Comparison of ENCODE assay signal across 11 cellular contexts in the genomic region with DNA sequence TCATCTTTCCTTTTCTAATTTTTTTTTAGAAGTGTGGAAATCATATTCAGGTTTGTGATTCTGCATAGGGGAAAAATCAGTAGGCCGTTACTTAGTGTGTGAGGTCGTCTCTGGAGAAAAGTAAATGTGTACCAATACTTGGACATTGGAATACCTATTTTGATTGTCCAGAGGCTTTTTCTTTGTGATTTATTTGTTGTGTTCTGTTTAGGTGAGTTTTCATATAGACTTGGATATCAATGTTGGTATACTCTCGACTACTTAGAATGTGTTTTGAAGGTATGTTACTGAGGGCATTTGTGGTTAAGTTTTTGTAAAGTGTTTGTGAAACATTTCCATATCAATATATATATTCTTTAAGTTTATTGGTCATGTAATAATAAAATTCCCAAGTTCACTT. TPM values are rescaled to one million over a fixed set of nuclear protein-coding genes. Genes with fewer than 3 reads are reported as not detected.
DNase-seq lines count a peak whose midpoint lies in the region; ATAC-seq and TF ChIP-seq lines count a peak whose summit lies in the region.
"Had no signal": no experiment of that assay in that cellular context is flagged by ENCODE, and none has a peak within 500 bp of the region (broad histone marks: within the 10 kb centered on the region; RNA-seq: fewer than 3 reads in every experiment).

No MANE protein-coding gene starts in this region.

- WGBS in thymus, result 68% methylated on average over 3 of the region's 3 CpGs

- no peak for DNase-seq in left ventricle myocardium inferior
- DNase-seq in left cardiac atrium, result no peak
- DNase-seq in activated CD8-positive, alpha-beta T cell treated with anti-CD3 and anti-CD28 coated beads for 36 hours, result no peak
- DNase-seq in immature natural killer cell, result no peak
- DNase-seq in head of caudate nucleus, result no peak
- no peak for DNase-seq in dermis blood vessel endothelial cell
- DNase-seq: NCI-H2107 had no signal

- H3K9me3 ChIP-seq in left ventricle myocardium inferior (replicated peaks), result no peaks in the 10 kb centered on the region
- H3K9me3 ChIP-seq in thymus (ENCODE audit: control insufficient read depth), result no peaks in the 10 kb centered on the region

- ATAC-seq in left cardiac atrium, result no peak
- ATAC-seq in activated CD8-positive, alpha-beta T cell treated with anti-CD3 and anti-CD28 coated beads for 36 hours, result no peak
- no peak for ATAC-seq in HG03196 (IDR thresholded peaks at IDR 0.05; ENCODE audit: unreplicated experiment)

- peak overlapping the region; percentile 100 for H3K4me3 Mint-ChIP-seq in activated CD8-positive, alpha-beta T cell treated with anti-CD3 and anti-CD28 coated beads for 36 hours
- H3K4me3 Mint-ChIP-seq in immature natural killer cell, result peak overlapping the region in 3 of 5 donors; percentile 9 to 92 (median 36)
- H3K4me3 Mint-ChIP-seq: dendritic cell treated with granulocyte-macrophage colony-stimulating factor and Interleukin-4, amounts not matched to agents 40 ng/mL and 50 ng/mL, for 4 days had no signal

- CTCF ChIA-PET in activated CD8-positive, alpha-beta T cell treated with anti-CD3 and anti-CD28 coated beads for 36 hours (lab: Charles Lee), result interaction anchor here (1.2 kb wide), 1 partner anchor 12 kb away, joined by 3 read pairs; no protein-coding TSS in a partner anchor

- no peak overlapping the region for H3K27ac Mint-ChIP-seq in activated CD8-positive, alpha-beta T cell treated with anti-CD3 and anti-CD28 coated beads for 36 hours
- H3K27ac Mint-ChIP-seq in immature natural killer cell, result no peak overlapping the region
- H3K27ac Mint-ChIP-seq: dendritic cell treated with granulocyte-macrophage colony-stimulating factor and Interleukin-4, amounts not matched to agents 40 ng/mL and 50 ng/mL, for 4 days had no signal

- H3K4me3 ChIP-seq in left ventricle myocardium inferior (peak overlapping the region; percentile 98), thymus (ENCODE audit: low read length) (peak overlapping the region; percentile 68)
- H3K4me3 ChIP-seq: lung had no signal

- intact Hi-C loops in left ventricle myocardium inferior (cut with micrococcal nuclease) (no loop called here), left cardiac atrium (cut with DNase I) (no loop called here), head of caudate nucleus (cut with DNase I) (no loop called here)
- intact Hi-C loops in activated CD8-positive, alpha-beta T cell treated with anti-CD3 and anti-CD28 coated beads for 36 hours (cut with micrococcal nuclease), result no loop called here

- H3K36me3 ChIP-seq in left ventricle myocardium inferior (no peaks in the 10 kb centered on the region), thymus (ENCODE audit: control insufficient read depth, insufficient read depth) (no peaks in the 10 kb centered on the region)

- H3K27me3 ChIP-seq in left ventricle myocardium inferior (ENCODE audit: low read depth) (no peaks in the 10 kb centered on the region), thymus (ENCODE audit: control insufficient read depth, insufficient read depth) (no peaks in the 10 kb centered on the region)

- H3K27ac ChIP-seq in left ventricle myocardium inferior (replicated peaks), result no peak overlapping the region
- H3K27ac ChIP-seq in thymus (ENCODE audit: low read depth), result no peak overlapping the region

- TF ChIP-seq CTCF in left ventricle myocardium inferior (IDR thresholded peaks at IDR 0.05; ENCODE audit: borderline replicate concordance), result no peak
- TF ChIP-seq CTCF in activated CD8-positive, alpha-beta T cell treated with anti-CD3 and anti-CD28 coated beads for 36 hours (IDR thresholded peaks at IDR 0.05), result no peak

- no peaks in the 10 kb centered on the region for H3K9me3 Mint-ChIP-seq in activated CD8-positive, alpha-beta T cell treated with anti-CD3 and anti-CD28 coated beads for 36 hours
- H3K9me3 Mint-ChIP-seq in immature natural killer cell, result no peaks in the 10 kb centered on the region
- H3K9me3 Mint-ChIP-seq: dendritic cell treated with granulocyte-macrophage colony-stimulating factor and Interleukin-4, amounts not matched to agents 40 ng/mL and 50 ng/mL, for 4 days had no signal

- peaks cover 50% of the 10 kb centered on the region for H3K4me1 Mint-ChIP-seq in activated CD8-positive, alpha-beta T cell treated with anti-CD3 and anti-CD28 coated beads for 36 hours (ENCODE audit: low read depth)
- H3K4me1 Mint-ChIP-seq in immature natural killer cell, result peaks cover 45 to 68% of the 10 kb centered on the region in 2 donors

- peaks cover 67% of the 10 kb centered on the region for H3K4me1 ChIP-seq in left ventricle myocardium inferior
- peaks cover 17% of the 10 kb centered on the region for H3K4me1 ChIP-seq in thymus (ENCODE audit: control insufficient read depth, insufficient read depth, low read length)

- H3K36me3 Mint-ChIP-seq in activated CD8-positive, alpha-beta T cell treated with anti-CD3 and anti-CD28 coated beads for 36 hours (ENCODE audit: low read depth), result peaks cover 2% of the 10 kb centered on the region
- H3K36me3 Mint-ChIP-seq in immature natural killer cell, result no peaks in the 10 kb centered on the region

- POLR2A ChIA-PET in activated CD8-positive, alpha-beta T cell treated with anti-CD3 and anti-CD28 coated beads for 36 hours (lab: Charles Lee), result no interaction called here

- H3K27me3 Mint-ChIP-seq in activated CD8-positive, alpha-beta T cell treated with anti-CD3 and anti-CD28 coated beads for 36 hours, result no peaks in the 10 kb centered on the region
- H3K27me3 Mint-ChIP-seq in immature natural killer cell (ENCODE audit: low read depth in 3 of 3), result peaks cover 2 to 8% (median 6%) of the 10 kb centered on the region in 3 donors

RNA-seq across cellular contexts. Expression of a gene that starts 2.3 kb away (rescaled TPM):
- 9.9 TPM for total RNA-seq in left ventricle myocardium inferior
- 10 to 100 TPM; 12.5 to 16.7 TPM for total RNA-seq in left cardiac atrium
- 10 to 100 TPM; 28.3 to 29.2 TPM for total RNA-seq in activated CD8-positive, alpha-beta T cell treated with anti-CD3 and anti-CD28 coated beads for 36 hours
- polyA plus RNA-seq in immature natural killer cell, result 10 to 100 TPM in 1 of 3 donors, 1 to 10 TPM in 2; 2.4 to 10.7 (median 5.9) TPM
- polyA plus RNA-seq in thymus, result 28.0 TPM
- total RNA-seq in dermis blood vessel endothelial cell, result 42.0 and 43.7 TPM in 2 replicates
